1 cellular context compared by ENCODE assay signal in the genomic region with DNA sequence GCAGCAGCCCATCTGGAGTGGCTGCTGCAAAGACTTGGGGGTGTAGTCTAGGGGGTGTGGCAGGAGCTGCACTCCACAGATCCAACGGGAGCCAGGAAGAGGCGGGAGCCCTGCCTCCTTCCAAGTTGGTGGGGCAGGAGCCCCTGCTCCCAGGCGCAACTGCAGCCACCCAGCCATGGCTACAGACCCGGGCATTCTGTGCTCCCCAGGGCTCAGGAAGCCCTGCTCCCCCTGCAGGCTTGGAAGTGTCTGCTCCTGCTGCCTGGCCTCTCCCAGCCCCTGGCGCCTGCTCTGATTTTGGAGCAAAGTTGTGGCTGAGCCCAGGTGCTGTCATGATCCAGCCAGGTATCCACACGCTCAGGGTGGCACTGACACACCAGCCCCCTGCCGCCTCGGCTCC.
TF ChIP-seq lines count a peak whose summit lies in the region.

No MANE protein-coding gene starts in this region.

TF ChIP-seq in HepG2, 621 proteins besides CTCF, POLR2A, EP300 and RAD21:
- TF ChIP-seq, protein P1, sequence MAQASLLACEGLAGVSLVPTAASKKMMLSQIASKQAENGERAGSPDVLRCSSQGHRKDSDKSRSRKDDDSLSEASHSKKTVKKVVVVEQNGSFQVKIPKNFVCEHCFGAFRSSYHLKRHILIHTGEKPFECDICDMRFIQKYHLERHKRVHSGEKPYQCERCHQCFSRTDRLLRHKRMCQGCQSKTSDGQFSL (CRISPR knock-in tag; IDR thresholded peaks at IDR 0.05): peak; percentile 36; the same call in 1 of the 2 replicates
- TF ChIP-seq, protein P2, sequence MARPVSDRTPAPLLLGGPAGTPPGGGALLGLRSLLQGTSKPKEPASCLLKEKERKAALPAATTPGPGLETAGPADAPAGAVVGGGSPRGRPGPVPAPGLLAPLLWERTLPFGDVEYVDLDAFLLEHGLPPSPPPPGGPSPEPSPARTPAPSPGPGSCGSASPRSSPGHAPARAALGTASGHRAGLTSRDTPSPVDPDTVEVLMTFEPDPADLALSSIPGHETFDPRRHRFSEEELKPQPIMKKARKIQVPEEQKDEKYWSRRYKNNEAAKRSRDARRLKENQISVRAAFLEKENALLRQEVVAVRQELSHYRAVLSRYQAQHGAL (CRISPR knock-in tag; IDR thresholded peaks at IDR 0.05; ENCODE audit: not compliant biosample characterization): no peak
- TF ChIP-seq ZMYM4 (CRISPR knock-in tag; IDR thresholded peaks at IDR 0.05): peak; percentile 45; the same call in 1 of the 2 replicates
- peak; percentile 31 for TF ChIP-seq ZNF883 (CRISPR knock-in tag; IDR thresholded peaks at IDR 0.05; ENCODE audit: not compliant biosample characterization)
- TF ChIP-seq, protein P3, sequence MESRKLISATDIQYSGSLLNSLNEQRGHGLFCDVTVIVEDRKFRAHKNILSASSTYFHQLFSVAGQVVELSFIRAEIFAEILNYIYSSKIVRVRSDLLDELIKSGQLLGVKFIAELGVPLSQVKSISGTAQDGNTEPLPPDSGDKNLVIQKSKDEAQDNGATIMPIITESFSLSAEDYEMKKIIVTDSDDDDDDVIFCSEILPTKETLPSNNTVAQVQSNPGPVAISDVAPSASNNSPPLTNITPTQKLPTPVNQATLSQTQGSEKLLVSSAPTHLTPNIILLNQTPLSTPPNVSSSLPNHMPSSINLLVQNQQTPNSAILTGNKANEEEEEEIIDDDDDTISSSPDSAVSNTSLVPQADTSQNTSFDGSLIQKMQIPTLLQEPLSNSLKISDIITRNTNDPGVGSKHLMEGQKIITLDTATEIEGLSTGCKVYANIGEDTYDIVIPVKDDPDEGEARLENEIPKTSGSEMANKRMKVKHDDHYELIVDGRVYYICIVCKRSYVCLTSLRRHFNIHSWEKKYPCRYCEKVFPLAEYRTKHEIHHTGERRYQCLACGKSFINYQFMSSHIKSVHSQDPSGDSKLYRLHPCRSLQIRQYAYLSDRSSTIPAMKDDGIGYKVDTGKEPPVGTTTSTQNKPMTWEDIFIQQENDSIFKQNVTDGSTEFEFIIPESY (CRISPR knock-in tag; IDR thresholded peaks at IDR 0.05): peak; percentile 71; the same call in 1 of the 2 replicates
- no peak for TF ChIP-seq SP2 (CRISPR knock-in tag; IDR thresholded peaks at IDR 0.05)
- TF ChIP-seq ZNF768 (CRISPR knock-in tag; IDR thresholded peaks at IDR 0.05): peak; percentile 44; the same call in 1 of the 2 replicates
- no peak for TF ChIP-seq HIVEP1 (CRISPR knock-in tag; IDR thresholded peaks at IDR 0.05)
- no peak for TF ChIP-seq ZNF713 (CRISPR knock-in tag; IDR thresholded peaks at IDR 0.05)
- peak; percentile 65; the same call in 1 of the 2 replicates for TF ChIP-seq ZBTB38 (CRISPR knock-in tag; IDR thresholded peaks at IDR 0.05)
- TF ChIP-seq, protein P4, sequence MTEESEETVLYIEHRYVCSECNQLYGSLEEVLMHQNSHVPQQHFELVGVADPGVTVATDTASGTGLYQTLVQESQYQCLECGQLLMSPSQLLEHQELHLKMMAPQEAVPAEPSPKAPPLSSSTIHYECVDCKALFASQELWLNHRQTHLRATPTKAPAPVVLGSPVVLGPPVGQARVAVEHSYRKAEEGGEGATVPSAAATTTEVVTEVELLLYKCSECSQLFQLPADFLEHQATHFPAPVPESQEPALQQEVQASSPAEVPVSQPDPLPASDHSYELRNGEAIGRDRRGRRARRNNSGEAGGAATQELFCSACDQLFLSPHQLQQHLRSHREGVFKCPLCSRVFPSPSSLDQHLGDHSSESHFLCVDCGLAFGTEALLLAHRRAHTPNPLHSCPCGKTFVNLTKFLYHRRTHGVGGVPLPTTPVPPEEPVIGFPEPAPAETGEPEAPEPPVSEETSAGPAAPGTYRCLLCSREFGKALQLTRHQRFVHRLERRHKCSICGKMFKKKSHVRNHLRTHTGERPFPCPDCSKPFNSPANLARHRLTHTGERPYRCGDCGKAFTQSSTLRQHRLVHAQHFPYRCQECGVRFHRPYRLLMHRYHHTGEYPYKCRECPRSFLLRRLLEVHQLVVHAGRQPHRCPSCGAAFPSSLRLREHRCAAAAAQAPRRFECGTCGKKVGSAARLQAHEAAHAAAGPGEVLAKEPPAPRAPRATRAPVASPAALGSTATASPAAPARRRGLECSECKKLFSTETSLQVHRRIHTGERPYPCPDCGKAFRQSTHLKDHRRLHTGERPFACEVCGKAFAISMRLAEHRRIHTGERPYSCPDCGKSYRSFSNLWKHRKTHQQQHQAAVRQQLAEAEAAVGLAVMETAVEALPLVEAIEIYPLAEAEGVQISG (CRISPR knock-in tag; IDR thresholded peaks at IDR 0.05): peak; percentile 50
- TF ChIP-seq MEF2D (CRISPR knock-in tag; IDR thresholded peaks at IDR 0.05): no peak
- TF ChIP-seq STAG1 (CRISPR knock-in tag; IDR thresholded peaks at IDR 0.05): peak; percentile 34; the same call in 1 of the 2 replicates
- TF ChIP-seq, protein P5, sequence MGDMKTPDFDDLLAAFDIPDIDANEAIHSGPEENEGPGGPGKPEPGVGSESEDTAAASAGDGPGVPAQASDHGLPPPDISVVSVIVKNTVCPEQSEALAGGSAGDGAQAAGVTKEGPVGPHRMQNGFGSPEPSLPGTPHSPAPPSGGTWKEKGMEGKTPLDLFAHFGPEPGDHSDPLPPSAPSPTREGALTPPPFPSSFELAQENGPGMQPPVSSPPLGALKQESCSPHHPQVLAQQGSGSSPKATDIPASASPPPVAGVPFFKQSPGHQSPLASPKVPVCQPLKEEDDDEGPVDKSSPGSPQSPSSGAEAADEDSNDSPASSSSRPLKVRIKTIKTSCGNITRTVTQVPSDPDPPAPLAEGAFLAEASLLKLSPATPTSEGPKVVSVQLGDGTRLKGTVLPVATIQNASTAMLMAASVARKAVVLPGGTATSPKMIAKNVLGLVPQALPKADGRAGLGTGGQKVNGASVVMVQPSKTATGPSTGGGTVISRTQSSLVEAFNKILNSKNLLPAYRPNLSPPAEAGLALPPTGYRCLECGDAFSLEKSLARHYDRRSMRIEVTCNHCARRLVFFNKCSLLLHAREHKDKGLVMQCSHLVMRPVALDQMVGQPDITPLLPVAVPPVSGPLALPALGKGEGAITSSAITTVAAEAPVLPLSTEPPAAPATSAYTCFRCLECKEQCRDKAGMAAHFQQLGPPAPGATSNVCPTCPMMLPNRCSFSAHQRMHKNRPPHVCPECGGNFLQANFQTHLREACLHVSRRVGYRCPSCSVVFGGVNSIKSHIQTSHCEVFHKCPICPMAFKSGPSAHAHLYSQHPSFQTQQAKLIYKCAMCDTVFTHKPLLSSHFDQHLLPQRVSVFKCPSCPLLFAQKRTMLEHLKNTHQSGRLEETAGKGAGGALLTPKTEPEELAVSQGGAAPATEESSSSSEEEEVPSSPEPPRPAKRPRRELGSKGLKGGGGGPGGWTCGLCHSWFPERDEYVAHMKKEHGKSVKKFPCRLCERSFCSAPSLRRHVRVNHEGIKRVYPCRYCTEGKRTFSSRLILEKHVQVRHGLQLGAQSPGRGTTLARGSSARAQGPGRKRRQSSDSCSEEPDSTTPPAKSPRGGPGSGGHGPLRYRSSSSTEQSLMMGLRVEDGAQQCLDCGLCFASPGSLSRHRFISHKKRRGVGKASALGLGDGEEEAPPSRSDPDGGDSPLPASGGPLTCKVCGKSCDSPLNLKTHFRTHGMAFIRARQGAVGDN (CRISPR knock-in tag; IDR thresholded peaks at IDR 0.05): peak; percentile 50
TF ChIP-seq in HepG2: peak in this region for 9.
